15 cellular contexts compared by ENCODE assay signal in genomic region chrX:1322393-1322792, GRCh38. TPM values are rescaled to one million over a fixed set of nuclear protein-coding genes. Genes with fewer than 3 reads are reported as not detected.
DNase-seq lines count a peak whose midpoint lies in the region; ATAC-seq lines count a peak whose summit lies in the region.
"Had no signal": no experiment of that assay in that cellular context is flagged by ENCODE, and none has a peak within 500 bp of the region (broad histone marks: within the 10 kb centered on the region; RNA-seq: fewer than 3 reads in every experiment).

No MANE protein-coding gene starts in this region.

- POLR2A ChIA-PET in activated CD8-positive, alpha-beta T cell treated with anti-CD3 and anti-CD28 coated beads, Interleukin-2, amount 10 ng/mL, durations not matched to agents 7 days and 5 days (lab: Charles Lee) = no interaction called here

- ATAC-seq in activated CD8-positive, alpha-beta T cell treated with anti-CD3 and anti-CD28 coated beads, Interleukin-2, amount 10 ng/mL, durations not matched to agents 7 days and 5 days = peak; percentile 54
- ATAC-seq: body of pancreas had no signal

- peak overlapping the region; percentile 12 for H3K4me3 Mint-ChIP-seq in activated CD8-positive, alpha-beta T cell treated with anti-CD3 and anti-CD28 coated beads, Interleukin-2, amount 10 ng/mL, durations not matched to agents 7 days and 5 days

- H3K27ac ChIP-seq in Karpas-422 (ENCODE audit: low read length) = no peak overlapping the region
- H3K27ac ChIP-seq: body of pancreas, dorsolateral prefrontal cortex, esophagus squamous epithelium, heart left ventricle, SJSA1 had no signal

- H3K9me3 ChIP-seq in Karpas-422 (ENCODE audit: low read length) = no peaks in the 10 kb centered on the region
- H3K9me3 ChIP-seq: body of pancreas, esophagus squamous epithelium, heart left ventricle, SJSA1 had no signal

- no peaks in the 10 kb centered on the region for H4K20me1 ChIP-seq in Karpas-422 (ENCODE audit: insufficient read depth, low read depth, low read length)

- no peaks in the 10 kb centered on the region for H3K9me3 Mint-ChIP-seq in activated CD8-positive, alpha-beta T cell treated with anti-CD3 and anti-CD28 coated beads, Interleukin-2, amount 10 ng/mL, durations not matched to agents 7 days and 5 days (ENCODE audit: insufficient read depth)

- H3K4me2 ChIP-seq in Karpas-422 (ENCODE audit: low read depth, low read length, poor library complexity, severe bottlenecking) = no peak overlapping the region

- H3K27me3 Mint-ChIP-seq in activated CD8-positive, alpha-beta T cell treated with anti-CD3 and anti-CD28 coated beads, Interleukin-2, amount 10 ng/mL, durations not matched to agents 7 days and 5 days (ENCODE audit: low read depth) = no peaks in the 10 kb centered on the region

- no peaks in the 10 kb centered on the region for H3K79me2 ChIP-seq in Karpas-422 (ENCODE audit: low read length)

- H3K9me2 ChIP-seq in Karpas-422 (replicated peaks; ENCODE audit: insufficient read depth, low read length) = no peaks in the 10 kb centered on the region

- no peak overlapping the region for H3K4me3 ChIP-seq in Karpas-422 (ENCODE audit: low read length)
- H3K4me3 ChIP-seq: body of pancreas, dorsolateral prefrontal cortex, esophagus squamous epithelium, heart left ventricle, SJSA1 had no signal

- H3K4me1 Mint-ChIP-seq in activated CD8-positive, alpha-beta T cell treated with anti-CD3 and anti-CD28 coated beads, Interleukin-2, amount 10 ng/mL, durations not matched to agents 7 days and 5 days (ENCODE audit: low read depth) = peaks cover 13% of the 10 kb centered on the region

- H3K9ac ChIP-seq in Karpas-422 (ENCODE audit: low read length) = no peak overlapping the region

- CTCF ChIA-PET in activated CD8-positive, alpha-beta T cell treated with anti-CD3 and anti-CD28 coated beads, Interleukin-2, amount 10 ng/mL, durations not matched to agents 7 days and 5 days (lab: Charles Lee) = no interaction called here

- no peaks in the 10 kb centered on the region for H3K4me1 ChIP-seq in Karpas-422 (ENCODE audit: low read length)
- H3K4me1 ChIP-seq: body of pancreas, SJSA1 had no signal

- no peak overlapping the region for H2AFZ ChIP-seq in Karpas-422 (ENCODE audit: low read length)

- H3K36me3 ChIP-seq in Karpas-422 (ENCODE audit: insufficient read depth, low read length) = no peaks in the 10 kb centered on the region
- H3K36me3 ChIP-seq: esophagus squamous epithelium, heart left ventricle, SJSA1 had no signal

- no peaks in the 10 kb centered on the region for H3K36me3 Mint-ChIP-seq in activated CD8-positive, alpha-beta T cell treated with anti-CD3 and anti-CD28 coated beads, Interleukin-2, amount 10 ng/mL, durations not matched to agents 7 days and 5 days (ENCODE audit: low read depth)

- H3K27ac Mint-ChIP-seq in activated CD8-positive, alpha-beta T cell treated with anti-CD3 and anti-CD28 coated beads, Interleukin-2, amount 10 ng/mL, durations not matched to agents 7 days and 5 days = peak overlapping the region; percentile 4

- peak; percentile 14 to 46 (median 17) for DNase-seq in activated CD8-positive, alpha-beta memory T cell treated with anti-CD3 and anti-CD28 coated beads for 48 hours (ENCODE audit: low read depth in 2 of 3, low spot score in 2 of 3)
- DNase-seq in activated CD8-positive, alpha-beta memory T cell treated with anti-CD3 and anti-CD28 coated beads, Interleukin-2, amount 50 U/mL, for 4 hours = no peak
- DNase-seq in HT1080 (ENCODE audit: low read depth) (peak; percentile 46), SW 1271 (lab: John Stamatoyannopoulos, UW) (no peak), Karpas-422 (no peak)
- peak; percentile 54 for DNase-seq in activated CD8-positive, alpha-beta T cell treated with anti-CD3 and anti-CD28 coated beads, Interleukin-2, amount 10 ng/mL, durations not matched to agents 7 days and 5 days
- peak; percentile 30 to 43 for DNase-seq in stimulated activated CD4-positive, alpha-beta T cell treated with anti-CD3 and anti-CD28 coated beads, Interleukin-4, amount 100 ng/mL, for 48 hours (ENCODE audit: low read depth in 2 of 2)
- no peak for DNase-seq in central memory CD4-positive, alpha-beta T cell
- DNase-seq: body of pancreas, dorsolateral prefrontal cortex, esophagus squamous epithelium, NCI-H1048, NCI-H2171 treated with DMSO at 0.1 percent for 48 hours had no signal

- H3K27me3 ChIP-seq in Karpas-422 (ENCODE audit: low read length) = no peaks in the 10 kb centered on the region
- H3K27me3 ChIP-seq: body of pancreas, esophagus squamous epithelium, SJSA1 had no signal

RNA-seq across cellular contexts. Expression of gene IL3RA, which starts 14.2 kb away (rescaled TPM):
- total RNA-seq in HT1080 (2014; rRNA removed; shearing (Covaris generic)) = not detected in 2 replicates
- not detected in 2 replicates for polyA plus RNA-seq in HT1080 (2015; cell fraction: cytosol; rRNA removed)
- polyA plus RNA-seq in HT1080 (2015; cell fraction: nucleus; rRNA removed) = not detected in 2 replicates
- under 1 TPM; 0.60 to 0.61 TPM for total RNA-seq in activated CD8-positive, alpha-beta T cell treated with anti-CD3 and anti-CD28 coated beads, Interleukin-2, amount 10 ng/mL, durations not matched to agents 7 days and 5 days
- total RNA-seq in Karpas-422 (2014; rRNA removed; shearing (Covaris generic); ENCODE audit: low replicate concordance) = not detected in 2 replicates
- total RNA-seq: SJSA1 had no signal

RNA-seq across cellular contexts. Expression of gene CSF2RA, which starts 53.8 kb away (rescaled TPM):
- 4.0 and 4.8 TPM in 2 replicates for total RNA-seq in HT1080 (2014; rRNA removed; shearing (Covaris generic))
- polyA plus RNA-seq in HT1080 (2015; cell fraction: cytosol; rRNA removed) = 1.2 and 1.3 TPM in 2 replicates
- 1.1 and 1.7 TPM in 2 replicates for polyA plus RNA-seq in HT1080 (2015; cell fraction: nucleus; rRNA removed)
- not detected for total RNA-seq in activated CD8-positive, alpha-beta T cell treated with anti-CD3 and anti-CD28 coated beads, Interleukin-2, amount 10 ng/mL, durations not matched to agents 7 days and 5 days
- total RNA-seq in Karpas-422 (2014; rRNA removed; shearing (Covaris generic); ENCODE audit: low replicate concordance) = not detected in 2 replicates
- total RNA-seq: SJSA1 had no signal

Comparison
In these comparisons a context has a peak if more than half of its experiments do, and no peak if none do; other contexts are left out.
1. DNase-seq: peak in activated CD8-positive, alpha-beta memory T cell treated with anti-CD3 and anti-CD28 coated beads for 48 hours (3 of 3), HT1080 (single experiment), activated CD8-positive, alpha-beta T cell treated with anti-CD3 and anti-CD28 coated beads, Interleukin-2, amount 10 ng/mL, durations not matched to agents 7 days and 5 days (single experiment) and stimulated activated CD4-positive, alpha-beta T cell treated with anti-CD3 and anti-CD28 coated beads, Interleukin-4, amount 100 ng/mL, for 48 hours (2 of 2); none in activated CD8-positive, alpha-beta memory T cell treated with anti-CD3 and anti-CD28 coated beads, Interleukin-2, amount 50 U/mL, for 4 hours (single experiment), SW 1271 (0 of 2), central memory CD4-positive, alpha-beta T cell (single experiment) and Karpas-422 (single experiment).